17 cellular contexts compared by ENCODE assay signal in genomic region chr2:210366675-210367080, GRCh38. TPM values are rescaled to one million over a fixed set of nuclear protein-coding genes. Genes with fewer than 3 reads are reported as not detected.
DNase-seq lines count a peak whose midpoint lies in the region; ATAC-seq and TF ChIP-seq lines count a peak whose summit lies in the region.
"Had no signal": no experiment of that assay in that cellular context is flagged by ENCODE, and none has a peak within 500 bp of the region (broad histone marks: within the 10 kb centered on the region; RNA-seq: fewer than 3 reads in every experiment).

No MANE protein-coding gene starts in this region.

- H3K9me3 ChIP-seq in hepatocyte (ENCODE audit: low read depth) = no peaks in the 10 kb centered on the region
- H3K9me3 ChIP-seq: colonic mucosa, esophagus muscularis mucosa, thoracic aorta had no signal

- no peaks in the 10 kb centered on the region for H4K20me1 ChIP-seq in hepatocyte (ENCODE audit: insufficient read depth, poor library complexity, severe bottlenecking)

- ATAC-seq in GM19467 (IDR thresholded peaks at IDR 0.05; ENCODE audit: unreplicated experiment) (peak; percentile 72), HG03095 (IDR thresholded peaks at IDR 0.05; ENCODE audit: unreplicated experiment) (peak; percentile 76)

- H3K79me2 ChIP-seq in hepatocyte = no peaks in the 10 kb centered on the region

- no peaks in the 10 kb centered on the region for H3K9me2 ChIP-seq in hepatocyte (replicated peaks; ENCODE audit: insufficient read depth)

- peak; percentile 20 for DNase-seq in RPMI8226
- DNase-seq in hepatocyte (ENCODE audit: low spot score) = no peak
- no peak for DNase-seq in DMS53 (lab: John Stamatoyannopoulos, UW)
- DNase-seq in NK-92 treated with Interleukin-12 subunit alpha and Interleukin-12 subunit beta, amount 100 ng/mL, for 24 hours (lab: John Stamatoyannopoulos, UW) = no peak
- no peak for DNase-seq in globus pallidus (ENCODE audit: low spot score)
- DNase-seq: activated CD4-positive, alpha-beta T cell treated with anti-CD3 and anti-CD28 coated beads for 48 hours; activated T-cell treated with anti-CD3 and anti-CD28 coated beads, Interleukin-2, amount 50 U/mL, for 48 hours; CD4-positive, alpha-beta memory T cell; colonic mucosa; H7; mammary epithelial cell; NCI-H1092 treated with DMSO at 0.1 percent for 48 hours had no signal

- no peak for TF ChIP-seq CTCF in hepatocyte (IDR thresholded peaks at IDR 0.05; ENCODE audit: poor library complexity)

- no peaks in the 10 kb centered on the region for H3K4me1 ChIP-seq in hepatocyte (ENCODE audit: insufficient read depth)
- H3K4me1 ChIP-seq: colonic mucosa, esophagus muscularis mucosa had no signal

- no peak overlapping the region for H3K4me3 ChIP-seq in hepatocyte
- H3K4me3 ChIP-seq: colonic mucosa, esophagus muscularis mucosa, smooth muscle cell, thoracic aorta had no signal

- H3K27me3 ChIP-seq in hepatocyte = no peaks in the 10 kb centered on the region
- H3K27me3 ChIP-seq: colonic mucosa, esophagus muscularis mucosa had no signal

- no peak overlapping the region for H2AFZ ChIP-seq in hepatocyte

- 59% methylated on average over 2 of the region's 2 CpGs for WGBS in hepatocyte (ENCODE audit: low lambda C conversion rate, missing lambda C conversion rate)

- H3K27ac ChIP-seq in hepatocyte = no peak overlapping the region
- H3K27ac ChIP-seq: colonic mucosa, esophagus muscularis mucosa, thoracic aorta had no signal

- no peaks in the 10 kb centered on the region for H3K36me3 ChIP-seq in hepatocyte (replicated peaks; ENCODE audit: insufficient read depth, low read depth)
- H3K36me3 ChIP-seq: colonic mucosa, esophagus muscularis mucosa, thoracic aorta had no signal

- H3K4me2 ChIP-seq in hepatocyte = no peak overlapping the region
- H3K4me2 ChIP-seq: smooth muscle cell had no signal

RNA-seq across cellular contexts. Expression of gene MYL1, which starts 51.7 kb away (rescaled TPM):
- total RNA-seq in hepatocyte = not detected in 2 replicates
- polyA plus RNA-seq in hepatocyte = not detected in 2 replicates
- total RNA-seq: CD4-positive, alpha-beta memory T cell; colonic mucosa; esophagus muscularis mucosa; H7; mammary epithelial cell; smooth muscle cell; thoracic aorta had no signal
- polyA plus RNA-seq: CD4-positive, alpha-beta memory T cell; mammary epithelial cell; smooth muscle cell had no signal
